Comparison of ENCODE assay signal across 8 cellular contexts in the genomic region with DNA sequence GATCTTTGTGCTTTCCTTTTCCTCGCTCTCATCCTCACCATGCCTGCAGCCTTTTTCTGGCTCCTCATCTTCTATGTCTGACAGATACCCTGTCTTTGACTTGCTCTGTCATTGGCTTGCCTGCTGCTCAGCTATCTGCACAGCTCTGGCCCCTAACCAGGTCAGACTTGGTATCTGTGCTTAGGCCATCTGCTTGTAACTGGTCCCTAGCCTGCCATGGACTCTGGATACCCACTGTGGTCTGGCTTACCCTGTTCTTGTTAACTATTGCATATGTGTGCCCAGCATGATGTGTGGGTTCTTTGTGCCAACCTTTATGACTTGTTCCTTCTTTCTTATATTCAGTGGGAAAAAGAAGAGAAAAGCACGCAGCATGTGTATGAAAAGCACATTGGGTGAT.
"Had no signal": no experiment of that assay in that cellular context is flagged by ENCODE, and none has a peak within 500 bp of the region (broad histone marks: within the 10 kb centered on the region; RNA-seq: fewer than 3 reads in every experiment).

No MANE protein-coding gene starts in this region.

- H3K9me3 Mint-ChIP-seq: HFFc6 had no signal

- H3K4me3 ChIP-seq: GM23248, HAP-1 had no signal

- DNase-seq: GM23248, GOT3, H7, HFFc6, KBM-7 had no signal

- H3K9me3 ChIP-seq: HAP-1 had no signal

- H3K4me3 Mint-ChIP-seq: HFFc6, IgD-negative memory B cell had no signal

- H3K36me3 ChIP-seq: HAP-1 had no signal

- H3K9ac ChIP-seq: GM23248 had no signal

- H3K4me1 ChIP-seq: HAP-1 had no signal

- H3K27ac ChIP-seq: GM23248 had no signal

- FAIRE-seq: HepG2 had no signal

- H3K36me3 Mint-ChIP-seq: IgD-negative memory B cell had no signal

- H2AFZ ChIP-seq: GM23248 had no signal

- H3K4me1 Mint-ChIP-seq: IgD-negative memory B cell had no signal

- H3K27ac Mint-ChIP-seq: HFFc6 had no signal
